In the genomic region with DNA sequence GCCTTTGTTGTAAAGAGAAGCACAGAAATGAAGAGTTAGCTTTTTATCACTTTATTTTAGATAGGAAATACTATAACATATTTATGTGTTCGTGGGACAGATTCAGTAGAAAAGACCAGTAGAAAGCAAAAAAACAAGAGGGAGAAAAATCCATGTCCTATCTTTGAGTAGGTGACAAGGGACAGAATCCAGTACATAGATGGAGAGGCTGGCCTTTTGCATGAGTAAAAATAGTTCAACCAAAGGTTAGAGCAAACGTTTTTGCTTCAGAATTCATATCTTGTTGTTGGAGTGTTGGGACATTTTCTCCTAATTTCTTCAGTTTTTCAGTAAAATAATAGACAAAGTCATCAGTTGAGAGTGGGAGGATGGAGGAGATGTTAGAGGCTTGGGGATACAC, we compare ENCODE assay signal across 26 cellular contexts. TPM values are rescaled to one million over a fixed set of nuclear protein-coding genes. Genes with fewer than 3 reads are reported as not detected.
"Had no signal": no experiment of that assay in that cellular context is flagged by ENCODE, and none has a peak within 500 bp of the region (broad histone marks: within the 10 kb centered on the region; RNA-seq: fewer than 3 reads in every experiment).

No MANE protein-coding gene starts in this region.

- H3K27me3 ChIP-seq: colonic mucosa, esophagus squamous epithelium, gastrocnemius medialis, heart right ventricle, left lung had no signal

- DNase-seq: colonic mucosa; cortex of kidney; effector CD8-positive, alpha-beta T cell; effector memory CD8-positive, alpha-beta T cell; endodermal cell; erythroblast; esophagus squamous epithelium; foreskin fibroblast; foreskin melanocyte; gastrocnemius medialis; glutamatergic neuron; head of caudate nucleus; heart right ventricle; hippocampal formation; left cardiac atrium; left lung; lower lobe of right lung; mesenchymal stem cell; mucosa of descending colon had no signal

- ATAC-seq: effector memory CD8-positive, alpha-beta T cell; esophagus mucosa; gastrocnemius medialis; left lung; lower lobe of right lung; mucosa of descending colon had no signal

- H3K27ac ChIP-seq: colonic mucosa, epithelial cell of prostate, esophagus squamous epithelium, gastrocnemius medialis, left lung, lower lobe of right lung had no signal

- H3K9me3 ChIP-seq: colonic mucosa, esophagus squamous epithelium, gastrocnemius medialis, lower lobe of right lung, mucosa of descending colon had no signal

- H3K4me1 ChIP-seq: colonic mucosa, gastrocnemius medialis, left lung, lower lobe of right lung had no signal

- H3K4me3 ChIP-seq: colonic mucosa, esophagus squamous epithelium, gastrocnemius medialis, heart right ventricle, left lung, lower lobe of right lung, mucosa of descending colon had no signal

- H3K36me3 ChIP-seq: colonic mucosa, esophagus squamous epithelium, gastrocnemius medialis, heart right ventricle, left lung, lower lobe of right lung had no signal

RNA-seq across cellular contexts. Expression of a gene that starts 19.6 kb away (rescaled TPM):
- total RNA-seq: chondrocyte, dermis microvascular lymphatic vessel endothelial cell, lung microvascular endothelial cell, mesenteric fat pad, myocyte had no signal
